In genomic region chr1:226311376-226311775, GRCh38 we compare ENCODE assay signal across 24 cellular contexts.
"Had no signal": no experiment of that assay in that cellular context is flagged by ENCODE, and none has a peak within 500 bp of the region (broad histone marks: within the 10 kb centered on the region; RNA-seq: fewer than 3 reads in every experiment).

No MANE protein-coding gene starts in this region.

- H3K9me3 ChIP-seq: esophagus squamous epithelium, gastrocnemius medialis, heart right ventricle, lower lobe of right lung, mucosa of descending colon had no signal

- ATAC-seq: effector memory CD8-positive, alpha-beta T cell; gastrocnemius medialis; heart right ventricle; left lobe of liver; left ventricle myocardium superior; lower lobe of right lung had no signal

- H3K9me3 Mint-ChIP-seq: effector memory CD8-positive, alpha-beta T cell had no signal

- H3K27me3 ChIP-seq: dorsolateral prefrontal cortex, esophagus squamous epithelium, gastrocnemius medialis, heart right ventricle had no signal

- DNase-seq: dermis blood vessel endothelial cell; dorsolateral prefrontal cortex; effector CD8-positive, alpha-beta T cell; effector memory CD8-positive, alpha-beta T cell; endodermal cell; erythroblast; esophagus squamous epithelium; foreskin fibroblast; foreskin melanocyte; gastrocnemius medialis; glutamatergic neuron; heart right ventricle; hippocampal formation; left ventricle myocardium superior; lower lobe of right lung; mesenchymal stem cell had no signal

- H3K27ac Mint-ChIP-seq: endodermal cell, mesothelial cell of epicardium had no signal

- H3K36me3 ChIP-seq: esophagus squamous epithelium, gastrocnemius medialis, heart right ventricle, lower lobe of right lung had no signal

- H3K36me3 Mint-ChIP-seq: mesothelial cell of epicardium had no signal

- H3K4me3 ChIP-seq: coronary artery, dorsolateral prefrontal cortex, esophagus squamous epithelium, gastrocnemius medialis, heart right ventricle, lower lobe of right lung, mucosa of descending colon had no signal

- H3K4me3 Mint-ChIP-seq: effector memory CD8-positive, alpha-beta T cell; endodermal cell; mesothelial cell of epicardium had no signal

- H3K27ac ChIP-seq: coronary artery, dorsolateral prefrontal cortex, epithelial cell of prostate, gastrocnemius medialis, heart right ventricle, lower lobe of right lung had no signal

- FAIRE-seq: colon, endometrium, islet of Langerhans had no signal
